7 cellular contexts compared by ENCODE assay signal in the genomic region with DNA sequence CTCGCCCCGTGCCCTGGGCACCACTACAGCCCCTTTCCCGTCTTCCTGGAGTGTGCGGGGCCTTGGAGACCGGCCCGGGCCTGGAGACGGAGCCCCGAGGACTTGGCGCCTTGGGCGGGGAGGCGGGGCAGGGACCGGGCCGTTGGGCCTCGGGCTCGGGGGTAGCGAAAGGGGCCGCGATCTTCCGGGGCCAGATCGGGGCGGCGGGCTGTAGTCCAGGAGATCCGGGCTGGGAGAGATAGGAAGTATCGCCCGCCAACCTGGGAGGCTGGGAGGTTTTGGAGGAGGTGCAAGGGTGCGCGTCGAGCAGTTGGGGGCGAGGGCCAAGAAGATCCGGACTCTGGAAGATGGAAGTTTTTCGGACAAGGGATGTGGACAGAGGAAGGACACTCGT. TPM values are rescaled to one million over a fixed set of nuclear protein-coding genes. Genes with fewer than 3 reads are reported as not detected.
DNase-seq lines count a peak whose midpoint lies in the region; ATAC-seq, FAIRE-seq and TF ChIP-seq lines count a peak whose summit lies in the region.

No MANE protein-coding gene starts in this region.

- H3K4me2 ChIP-seq in HCT116 (ENCODE audit: low read length), result peak overlapping the region; percentile 94
- peak overlapping the region; percentile 74 for H3K4me2 ChIP-seq in GM12878 (ENCODE audit: control insufficient read depth, insufficient read depth)
- peak overlapping the region; percentile 100 for H3K4me2 ChIP-seq in keratinocyte (ENCODE audit: control insufficient read depth, extremely low read depth, insufficient read depth, low read depth, low read length)

- H3K79me2 ChIP-seq in HCT116 (ENCODE audit: insufficient read depth, low read length) (peaks cover 65% of the 10 kb centered on the region), GM12878 (ENCODE audit: control insufficient read depth, insufficient read depth, low read length) (peaks cover 62% of the 10 kb centered on the region), keratinocyte (ENCODE audit: control insufficient read depth, insufficient read depth, low read length) (peaks cover 68% of the 10 kb centered on the region)

- intact Hi-C loops in HCT116 (cut with micrococcal nuclease), result no loop called here
- intact Hi-C loops in GM12878 (cut with micrococcal nuclease; ENCODE audit: unreplicated experiment), result no loop called here

- RAD21 ChIA-PET in HCT116 (lab: Charles Lee; ENCODE audit: low non-redundant PET in 1 of 2, low total read pairs in 2 of 2, uncharacterized antibody in 2 of 2, unreplicated experiment in 2 of 2), result no interaction called here
- RAD21 ChIA-PET in GM12878 (lab: Charles Lee; ENCODE audit: unreplicated experiment), result no interaction called here

- TF ChIP-seq CTCF in HCT116 (IDR thresholded peaks at IDR 0.05 in 2 of 3, conservative IDR thresholded peaks at IDR 0.05 in 1 of 3; ENCODE audit: borderline replicate concordance in 1 of 3, insufficient read depth in 1 of 3, low read depth in 2 of 3, low read length in 2 of 3) (no peak), GM12878 (IDR thresholded peaks at IDR 0.05 in 2 of 3, conservative IDR thresholded peaks at IDR 0.05 in 1 of 3; ENCODE audit: control insufficient read depth in 2 of 3, extremely low read depth in 1 of 3, insufficient read depth in 1 of 3, low read depth in 3 of 3, low read length in 3 of 3) (no peak), keratinocyte (optimal IDR thresholded peaks at IDR 0.05 in 1 of 3, IDR thresholded peaks at IDR 0.05 in 1 of 3, conservative IDR thresholded peaks at IDR 0.05 in 1 of 3; ENCODE audit: extremely low read depth in 1 of 3, insufficient read depth in 2 of 3, low read length in 3 of 3) (no peak)

- H3K27ac ChIP-seq in HCT116 (ENCODE audit: low read depth, low read length) (peak overlapping the region; percentile 80), GM12878 (ENCODE audit: control insufficient read depth, insufficient read depth) (peak overlapping the region; percentile 14), keratinocyte (ENCODE audit: control insufficient read depth, insufficient read depth, low read length) (peak overlapping the region; percentile 84)

- H3K4me3 ChIP-seq in HCT116 (replicated peaks in 1 of 2; ENCODE audit: low read depth in 1 of 2, low read length in 2 of 2) (peak overlapping the region; percentile 75 to 90), GM12878 (peak overlapping the region; percentile 99), keratinocyte (ENCODE audit: control insufficient read depth in 2 of 3, extremely low read depth in 1 of 3, insufficient read depth in 2 of 3, low read depth in 1 of 3, low read length in 3 of 3) (peak overlapping the region; percentile 86 to 100 (median 95))

- peaks cover 2 to 14% of the 10 kb centered on the region in 2 experiments; a peak in 3 of 4 replicates for H3K4me1 ChIP-seq in HCT116 (ENCODE audit: control insufficient read depth in 1 of 2, insufficient read depth in 2 of 2, low read length in 2 of 2)
- H3K4me1 ChIP-seq in GM12878 (ENCODE audit: control insufficient read depth, insufficient read depth, low read length), result peaks cover 3% of the 10 kb centered on the region; the same call in 1 of the 2 replicates
- peaks cover 13% of the 10 kb centered on the region for H3K4me1 ChIP-seq in keratinocyte (ENCODE audit: control insufficient read depth, extremely low read depth, insufficient read depth, low read length)

- DNase-seq in HCT116 (ENCODE audit: low read depth, low spot score) (no peak), M059J (ENCODE audit: low read depth) (peak; percentile 47), GM12878 (ENCODE audit: low read depth, low spot score) (no peak), keratinocyte (ENCODE audit: low read depth, low spot score) (no peak), DMS153 treated with DMSO at 0.1 percent for 48 hours (lab: John Stamatoyannopoulos, UW; ENCODE audit: unreplicated experiment) (no peak)
- DNase-seq in stimulated activated CD4-positive, alpha-beta T cell treated with anti-CD3 and anti-CD28 coated beads, Interleukin-4, amount 100 ng/mL, for 24 hours, result peak; percentile 28

- in situ Hi-C loops in GM12878 (cut with MboI), result no loop called here

- TF ChIP-seq POLR2A in HCT116 (IDR thresholded peaks at IDR 0.05; ENCODE audit: borderline replicate concordance, extremely low read depth, insufficient read depth, insufficient read length), result no peak
- no peak for TF ChIP-seq POLR2A in GM12878 (IDR thresholded peaks at IDR 0.05; ENCODE audit: low read depth, low read length)

- POLR2A ChIA-PET in HCT116 (lab: Charles Lee), result no interaction called here
- POLR2A ChIA-PET in GM12878 (lab: Charles Lee), result interaction anchor here (1.0 to 1.6 kb wide), 2 partner anchors 12 to 84 kb away, joined by 4 to 6 read pairs; a partner anchor contains a TSS

- no peaks in the 10 kb centered on the region for H3K9me3 ChIP-seq in HCT116 (ENCODE audit: control insufficient read depth in 1 of 2, insufficient read depth in 1 of 2, low read depth in 1 of 2, low read length in 2 of 2)
- no peaks in the 10 kb centered on the region for H3K9me3 ChIP-seq in GM12878 (replicated peaks; ENCODE audit: control insufficient read depth, insufficient read depth, low read length)
- H3K9me3 ChIP-seq in keratinocyte (ENCODE audit: control insufficient read depth, low read depth, low read length), result no peaks in the 10 kb centered on the region

- H3K9me1 ChIP-seq in keratinocyte (ENCODE audit: control insufficient read depth, extremely low read depth, insufficient read depth, low read length), result no peaks in the 10 kb centered on the region

- H3K36me3 ChIP-seq in HCT116 (ENCODE audit: control insufficient read depth in 1 of 2, insufficient read depth in 2 of 2, low read length in 2 of 2) (no peaks in the 10 kb centered on the region), GM12878 (ENCODE audit: control insufficient read depth in 2 of 2, insufficient read depth in 2 of 2, low read length in 1 of 2) (no peaks in the 10 kb centered on the region), keratinocyte (ENCODE audit: control insufficient read depth in 2 of 2, extremely low read depth in 1 of 2, insufficient read depth in 2 of 2, low read length in 2 of 2) (no peaks in the 10 kb centered on the region)

- TF ChIP-seq EP300 in GM12878 (IDR thresholded peaks at IDR 0.05; ENCODE audit: borderline replicate concordance in 1 of 2, control insufficient read depth in 1 of 2, low read depth in 2 of 2, low read length in 2 of 2), result no peak

- H2AFZ ChIP-seq in HCT116 (ENCODE audit: low read depth, low read length, poor library complexity, severe bottlenecking) (no peak overlapping the region), GM12878 (ENCODE audit: control insufficient read depth, low read depth, low read length) (peak overlapping the region; percentile 73), keratinocyte (ENCODE audit: control insufficient read depth, low read length) (peak overlapping the region; percentile 68)

- peak; percentile 44 for ATAC-seq in GM18511 (IDR thresholded peaks at IDR 0.05; ENCODE audit: unreplicated experiment)
- peak; percentile 58 for ATAC-seq in HCT116
- peak; percentile 68 for ATAC-seq in GM12878

- H3K9ac ChIP-seq in HCT116 (ENCODE audit: low read length) (peak overlapping the region; percentile 70), GM12878 (ENCODE audit: control insufficient read depth, insufficient read depth, low read length) (peak overlapping the region; percentile 71), keratinocyte (ENCODE audit: control insufficient read depth, extremely low read depth, insufficient read depth, low read length) (peak overlapping the region; percentile 95)

- BruUV-seq in HCT116 (replicated peaks; lab: Mats Ljungman, UMichigan) (no TSS peak), GM12878 (replicated peaks; lab: Mats Ljungman, UMichigan) (no TSS peak)

- FAIRE-seq in GM12878 (lab: Jason Lieb, UNC), result no peak
- FAIRE-seq in keratinocyte (lab: Jason Lieb, UNC), result no peak

- H3K27me3 ChIP-seq in HCT116 (ENCODE audit: insufficient read depth, low read length) (no peaks in the 10 kb centered on the region), GM12878 (replicated peaks in 1 of 2; ENCODE audit: control insufficient read depth in 2 of 2, insufficient read depth in 2 of 2, low read length in 1 of 2) (no peaks in the 10 kb centered on the region), keratinocyte (ENCODE audit: control insufficient read depth, extremely low read depth, insufficient read depth, low read length) (no peaks in the 10 kb centered on the region)

- SMC1A ChIA-PET in GM12878 (lab: Charles Lee; ENCODE audit: uncharacterized antibody, unreplicated experiment), result interaction anchor here (5.3 kb wide), 1 partner anchor 13 kb away, joined by 20 read pairs; no protein-coding TSS in a partner anchor

- 2% methylated on average over 28 of the region's 32 CpGs for WGBS in GM12878 (ENCODE audit: insufficient coverage, insufficient replicate concordance, low lambda C conversion rate, missing lambda C conversion rate)

- peaks cover 13% of the 10 kb centered on the region; the same call in 1 of the 2 replicates for H4K20me1 ChIP-seq in HCT116 (ENCODE audit: insufficient read depth)
- no peaks in the 10 kb centered on the region; the same call in 1 of the 2 replicates for H4K20me1 ChIP-seq in GM12878 (ENCODE audit: control insufficient read depth, insufficient read depth)
- no peaks in the 10 kb centered on the region for H4K20me1 ChIP-seq in keratinocyte (ENCODE audit: control insufficient read depth, extremely low read depth, insufficient read depth, low read length)

- no peaks in the 10 kb centered on the region for H3K9me2 ChIP-seq in HCT116 (ENCODE audit: insufficient read depth)

- dilution Hi-C loops in keratinocyte (cut with MboI; ENCODE audit: extremely low pct_ligation_motif_present, low sequenced_read_pairs), result no loop called here

- CTCF ChIA-PET in HCT116 (lab: Charles Lee), result no interaction called here
- CTCF ChIA-PET in GM12878 (lab: Yijun Ruan, JAX), result no interaction called here

- TF ChIP-seq RAD21 in HCT116 (IDR thresholded peaks at IDR 0.05; ENCODE audit: low read depth) (no peak), GM12878 (IDR thresholded peaks at IDR 0.05; ENCODE audit: insufficient read depth, low read depth, low read length) (no peak)

RNA-seq across cellular contexts. Expression of a gene that starts 0.5 kb away (rescaled TPM):
- total RNA-seq in HCT116 (2021; ENCODE audit: unreplicated experiment) (27.5 TPM), GM12878 (2014; rRNA removed) (15.2 and 19.3 TPM in 2 replicates), GM12878 (2014; rRNA removed; fragmentation: Illumina TruSeq; extraction: Trizol) (35.5 and 35.6 TPM in 2 replicates), GM12878 (2021) (28.4 and 31.2 TPM in 2 replicates)
- 8.7 and 10.8 TPM in 2 replicates for polyA plus RNA-seq in HCT116 (2012)
- total RNA-seq in M059J (2014; rRNA removed; shearing (Covaris generic)), result 29.8 and 40.8 TPM in 2 replicates
- total RNA-seq in GM12878 (2013; cell fraction: nucleolus; rRNA removed), result 18.6 and 23.8 TPM in 2 replicates
- 13.9 TPM for polyA plus RNA-seq in GM12878 (2011; ENCODE audit: low read depth)
- polyA plus RNA-seq in GM12878 (2011; rRNA removed) (29.2 and 33.0 TPM in 2 replicates), GM12878 (2014; fragmentation: Illumina TruSeq; extraction: Trizol) (49.1 and 51.8 TPM in 2 replicates), GM12878 (2014; fragmentation: Nextera tagmentation; extraction: Ambion mirVana) (10 to 100 TPM in 1 of 2 experiments, 1 to 10 TPM in 1; 7.2 to 10.9 TPM), GM12878 (2014; rRNA removed) (35.1 and 35.4 TPM in 2 replicates), GM12878 (2016; fragmentation: Nextera tagmentation; extraction: Ambion mirVana) (10 to 100 TPM; 67.0 to 67.9 TPM), keratinocyte (24.2 to 30.5 TPM (median 28.5 TPM) in 3 replicates)
- 18.7 and 18.9 TPM in 2 replicates for polyA plus RNA-seq in GM12878 (2011; cell fraction: cytosol; rRNA removed)
- polyA plus RNA-seq in GM12878 (2011; cell fraction: nucleus; rRNA removed), result 8.5 and 12.8 TPM in 2 replicates
- polyA plus RNA-seq in GM12878 (2012), result 20.8 and 23.3 TPM in 2 replicates
- polyA minus RNA-seq in GM12878 (2011; rRNA and poly(A)+ RNA removed), result 13.0 and 16.9 TPM in 2 replicates
- 10.9 and 15.5 TPM in 2 replicates for polyA minus RNA-seq in GM12878 (2011; cell fraction: cytosol; rRNA and poly(A)+ RNA removed)
- polyA minus RNA-seq in GM12878 (2011; cell fraction: nucleus; rRNA and poly(A)+ RNA removed), result 3.4 and 6.3 TPM in 2 replicates
- 44.6 TPM for polyA plus RNA-seq in keratinocyte (2011; ENCODE audit: low read depth)
- 23.5 and 31.5 TPM in 2 replicates for polyA plus RNA-seq in keratinocyte (2011; cell fraction: cytosol; rRNA removed)
- polyA plus RNA-seq in keratinocyte (2011; cell fraction: nucleus; rRNA removed), result 30.7 and 32.3 TPM in 2 replicates
- 21.7 and 24.5 TPM in 2 replicates for polyA plus RNA-seq in keratinocyte (2012; ENCODE audit: low replicate concordance)
- polyA minus RNA-seq in keratinocyte, result 8.7 to 17.2 TPM (median 15.1 TPM) in 3 replicates
- polyA minus RNA-seq in keratinocyte (2011; cell fraction: cytosol; rRNA and poly(A)+ RNA removed), result 24.4 TPM
- polyA minus RNA-seq in keratinocyte (2011; cell fraction: nucleus; rRNA and poly(A)+ RNA removed), result 10.2 and 21.1 TPM in 2 replicates

RNA-seq across cellular contexts. Expression of a gene that starts 15.1 kb away (rescaled TPM):
- total RNA-seq in HCT116 (2021; ENCODE audit: unreplicated experiment), result 17.1 TPM
- polyA plus RNA-seq in HCT116 (2012), result 4.6 and 7.2 TPM in 2 replicates
- 25.0 and 30.6 TPM in 2 replicates for total RNA-seq in M059J (2014; rRNA removed; shearing (Covaris generic))
- 15.4 and 15.6 TPM in 2 replicates for total RNA-seq in GM12878 (2013; cell fraction: nucleolus; rRNA removed)
- 16.7 and 18.9 TPM in 2 replicates for total RNA-seq in GM12878 (2014; rRNA removed)
- 20.8 and 22.6 TPM in 2 replicates for total RNA-seq in GM12878 (2014; rRNA removed; fragmentation: Illumina TruSeq; extraction: Trizol)
- 16.6 and 17.3 TPM in 2 replicates for total RNA-seq in GM12878 (2021)
- 17.6 TPM for polyA plus RNA-seq in GM12878 (2011; ENCODE audit: low read depth)
- polyA plus RNA-seq in GM12878 (2011; rRNA removed), result 19.4 and 27.9 TPM in 2 replicates
- polyA plus RNA-seq in GM12878 (2011; cell fraction: cytosol; rRNA removed), result 8.6 and 9.8 TPM in 2 replicates
- 6.1 and 8.7 TPM in 2 replicates for polyA plus RNA-seq in GM12878 (2011; cell fraction: nucleus; rRNA removed)
- 13.8 and 14.7 TPM in 2 replicates for polyA plus RNA-seq in GM12878 (2012)
- polyA plus RNA-seq in GM12878 (2014; fragmentation: Illumina TruSeq; extraction: Trizol), result 23.5 and 33.9 TPM in 2 replicates
- 10 to 100 TPM; 46.4 to 47.2 TPM for polyA plus RNA-seq in GM12878 (2014; fragmentation: Nextera tagmentation; extraction: Ambion mirVana)
- polyA plus RNA-seq in GM12878 (2014; rRNA removed), result 17.1 and 19.2 TPM in 2 replicates
- 10 to 100 TPM; 37.8 to 38.8 TPM for polyA plus RNA-seq in GM12878 (2016; fragmentation: Nextera tagmentation; extraction: Ambion mirVana)
- polyA minus RNA-seq in GM12878 (2011; rRNA and poly(A)+ RNA removed), result 5.3 and 6.2 TPM in 2 replicates
- 2.4 and 3.1 TPM in 2 replicates for polyA minus RNA-seq in GM12878 (2011; cell fraction: cytosol; rRNA and poly(A)+ RNA removed)
- polyA minus RNA-seq in GM12878 (2011; cell fraction: nucleus; rRNA and poly(A)+ RNA removed), result 2.7 and 3.9 TPM in 2 replicates
- 27.4 to 36.7 TPM (median 30.3 TPM) in 3 replicates for polyA plus RNA-seq in keratinocyte
- polyA plus RNA-seq in keratinocyte (2011; ENCODE audit: low read depth), result 54.0 TPM
- 24.8 and 34.9 TPM in 2 replicates for polyA plus RNA-seq in keratinocyte (2011; cell fraction: cytosol; rRNA removed)
- 19.8 and 35.1 TPM in 2 replicates for polyA plus RNA-seq in keratinocyte (2011; cell fraction: nucleus; rRNA removed)
- polyA plus RNA-seq in keratinocyte (2012; ENCODE audit: low replicate concordance), result 26.1 and 32.4 TPM in 2 replicates
- polyA minus RNA-seq in keratinocyte, result 1.1 to 13.0 TPM (median 8.0 TPM) in 3 replicates
- 11.5 TPM for polyA minus RNA-seq in keratinocyte (2011; cell fraction: cytosol; rRNA and poly(A)+ RNA removed)
- 5.6 and 12.6 TPM in 2 replicates for polyA minus RNA-seq in keratinocyte (2011; cell fraction: nucleus; rRNA and poly(A)+ RNA removed)

Comparison
In these comparisons a context has a peak if more than half of its experiments do, and no peak if none do; other contexts are left out.
1. DNase-seq: peak in M059J (single experiment) and stimulated activated CD4-positive, alpha-beta T cell treated with anti-CD3 and anti-CD28 coated beads, Interleukin-4, amount 100 ng/mL, for 24 hours (single experiment); none in HCT116 (single experiment), GM12878 (single experiment), keratinocyte (single experiment) and DMS153 treated with DMSO at 0.1 percent for 48 hours (single experiment).
2. H3K27ac ChIP-seq: peak in every context shown above with its lines; median percentile 84 in keratinocyte; 80 in HCT116; 14 in GM12878.
3. Peak in every context shown above with its lines, with median percentiles within 50 percentile points of each other: ATAC-seq, H3K4me2 ChIP-seq, H3K4me3 ChIP-seq and H3K9ac ChIP-seq.